Comparison of ENCODE assay signal across 21 cellular contexts in genomic region chr15:70044168-70044567, GRCh38. TPM values are rescaled to one million over a fixed set of nuclear protein-coding genes. Genes with fewer than 3 reads are reported as not detected.
DNase-seq lines count a peak whose midpoint lies in the region; ATAC-seq and TF ChIP-seq lines count a peak whose summit lies in the region.
"Had no signal": no experiment of that assay in that cellular context is flagged by ENCODE, and none has a peak within 500 bp of the region (broad histone marks: within the 10 kb centered on the region; RNA-seq: fewer than 3 reads in every experiment).

No MANE protein-coding gene starts in this region.

- H3K4me1 ChIP-seq in HEK293 (ENCODE audit: control insufficient read depth, insufficient read depth, low read length), result peaks cover 2% of the 10 kb centered on the region; the same call in 1 of the 2 replicates
- H3K4me1 ChIP-seq: BLaER1, Caco-2 had no signal

- no peaks in the 10 kb centered on the region for H3K27me3 Mint-ChIP-seq in memory B cell
- H3K27me3 Mint-ChIP-seq: CD4-positive, alpha-beta memory T cell had no signal

- H3K4me3 ChIP-seq in HEK293 (ENCODE audit: low read depth, low read length), result no peak overlapping the region
- H3K4me3 ChIP-seq: BLaER1 had no signal

- ATAC-seq in left ventricle myocardium superior, result no peak
- ATAC-seq in memory B cell (ENCODE audit: low read depth), result no peak
- ATAC-seq in GM18861 (IDR thresholded peaks at IDR 0.05; ENCODE audit: unreplicated experiment), result no peak
- ATAC-seq: HCT116 had no signal

- DNase-seq in cardiac septum (ENCODE audit: low spot score), result peak; percentile 51
- no peak for DNase-seq in left ventricle myocardium superior
- DNase-seq in memory B cell (ENCODE audit: low spot score in 2 of 2), result no peak
- DNase-seq in NOMO-1 treated with dmso at 0.1 percent for 144 hours (lab: John Stamatoyannopoulos, UW; ENCODE audit: unreplicated experiment), result no peak
- DNase-seq in medulla oblongata (ENCODE audit: extremely low spot score), result no peak
- DNase-seq: CD4-positive, alpha-beta memory T cell; DND-41; GOT3; Kasumi-1; NCI-H1694; NCI-H2081 treated with DMSO at 0.1 percent for 48 hours; NCI-H2171 treated with DMSO at 0.1 percent for 48 hours; NCI-H446; NCI-H526; OCI-M1; Right ventricle myocardium superior had no signal

- intact Hi-C loops in cardiac septum (cut with DNase I) (no loop called here), left ventricle myocardium superior (cut with micrococcal nuclease) (no loop called here)

- H3K4me3 Mint-ChIP-seq in memory B cell, result no peak overlapping the region
- H3K4me3 Mint-ChIP-seq: CD4-positive, alpha-beta memory T cell had no signal

- CTCF ChIA-PET in HEK293 (lab: Yijun Ruan, JAX), result interaction anchor here (0.7 to 0.9 kb wide), 2 partner anchors 52 to 425 kb away, joined by 3 read pairs; no protein-coding TSS in a partner anchor

- H3K9me3 ChIP-seq in HEK293 (ENCODE audit: control insufficient read depth, insufficient read depth, low read depth, low read length), result no peaks in the 10 kb centered on the region
- H3K9me3 ChIP-seq: BLaER1, Caco-2 had no signal

- H3K4me1 Mint-ChIP-seq in memory B cell, result peaks cover 42% of the 10 kb centered on the region

- no peak for TF ChIP-seq CTCF in HEK293 (tag by site-specific recombination; IDR thresholded peaks at IDR 0.05)

- POLR2A ChIA-PET in HEK293 (lab: Yijun Ruan, JAX), result no interaction called here

- peak overlapping the region; percentile 49 for H3K27ac Mint-ChIP-seq in memory B cell

- no peak overlapping the region for H3K27ac ChIP-seq in HEK293 (ENCODE audit: extremely low read depth, low read depth, low read length)
- H3K27ac ChIP-seq: BLaER1 had no signal

- peaks cover 4% of the 10 kb centered on the region for H3K9me3 Mint-ChIP-seq in memory B cell

- peaks cover 25% of the 10 kb centered on the region for H3K36me3 Mint-ChIP-seq in memory B cell

- peaks cover 15% of the 10 kb centered on the region in 2 experiments for H3K36me3 ChIP-seq in HEK293 (ENCODE audit: control insufficient read depth in 2 of 2, insufficient read depth in 1 of 2, low read length in 2 of 2)
- H3K36me3 ChIP-seq: BLaER1 had no signal

TF ChIP-seq in HEK293, 187 proteins besides CTCF, POLR2A, EP300 and RAD21:
- TF ChIP-seq REST (tag by site-specific recombination; IDR thresholded peaks at IDR 0.05) (peak; percentile 68), ZNF677 (tag by site-specific recombination; IDR thresholded peaks at IDR 0.05) (no peak)

RNA-seq across cellular contexts. Expression of gene TLE3, which starts 53.5 kb away (rescaled TPM):
- total RNA-seq in cardiac septum (32.6 TPM), left ventricle myocardium superior (12.8 TPM)
